In the genomic region with DNA sequence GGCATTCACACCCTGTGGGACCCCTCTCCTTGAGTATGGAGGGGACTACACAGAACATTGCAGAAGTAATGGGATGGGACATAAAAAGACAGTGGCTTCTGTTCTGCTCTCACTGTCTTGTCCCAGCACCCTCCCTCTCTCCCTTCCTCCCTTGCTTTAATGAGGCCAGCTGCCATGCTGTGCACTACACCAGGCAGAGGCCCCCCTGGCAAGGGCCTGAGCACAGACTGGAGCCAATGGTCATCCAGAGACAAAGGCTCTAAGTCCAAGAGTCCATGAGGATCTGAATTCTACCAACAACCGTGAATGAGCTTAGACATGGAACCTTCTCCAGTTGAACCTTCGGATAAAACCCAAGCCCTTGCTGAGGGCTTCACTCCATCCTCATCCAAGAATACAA, we compare ENCODE assay signal across 23 cellular contexts.
"Had no signal": no experiment of that assay in that cellular context is flagged by ENCODE, and none has a peak within 500 bp of the region (broad histone marks: within the 10 kb centered on the region; RNA-seq: fewer than 3 reads in every experiment).

No MANE protein-coding gene starts in this region.

- H3K4me3 ChIP-seq: Peyer's patch, SJSA1 had no signal

- ATAC-seq: activated CD4-positive, CD25-positive, alpha-beta regulatory T cell treated with anti-CD3 and anti-CD28 coated beads, Interleukin-2, amount 50 U/mL, for 24 hours; activated CD8-positive, alpha-beta T cell treated with anti-CD3 and anti-CD28 coated beads for 36 hours; activated naive CD4-positive, alpha-beta T cell treated with anti-CD3 and anti-CD28 coated beads, Interleukin-2, amount 50 U/mL, for 72 hours; activated naive CD8-positive, alpha-beta T cell treated with anti-CD3 and anti-CD28 coated beads, Interleukin-2, amount 50 U/mL, for 24 hours; SK-N-SH treated with all-trans-retinoic acid at 6 μM for 48 hours had no signal

- H3K4me1 ChIP-seq: Peyer's patch had no signal

- H3K36me3 ChIP-seq: brain microvascular endothelial cell, Peyer's patch, SJSA1 had no signal

- H3K9me3 ChIP-seq: SJSA1 had no signal

- H3K27ac ChIP-seq: brain microvascular endothelial cell, KMS-11, Peyer's patch, RWPE1, SJSA1 had no signal

- H3K4me2 ChIP-seq: KMS-11 had no signal

- H3K27me3 ChIP-seq: brain microvascular endothelial cell, Peyer's patch, SJSA1 had no signal

- H3K9ac ChIP-seq: KMS-11 had no signal

- DNase-seq: activated CD4-positive, alpha-beta T cell treated with anti-CD3 and anti-CD28 coated beads for 4 hours; activated CD8-positive, alpha-beta memory T cell treated with anti-CD3 and anti-CD28 coated beads, Interleukin-2, amount 50 U/mL, for 4 hours; activated CD8-positive, alpha-beta T cell treated with anti-CD3 and anti-CD28 coated beads for 36 hours; activated naive CD4-positive, alpha-beta T cell treated with Interleukin-2 at 50 U/mL for 16 hours; activated naive CD8-positive, alpha-beta T cell treated with anti-CD3 and anti-CD28 coated beads, Interleukin-2, amount 50 U/mL, for 24 hours; amniotic stem cell; brain microvascular endothelial cell; caudate nucleus; NCI-H1092; NCI-H1417 treated with DMSO at 0.1 percent for 48 hours; NCI-H1694 treated with DMSO at 0.1 percent for 48 hours; NCI-H345; NCI-H510A treated with DMSO at 0.1 percent for 48 hours; NCI-H69; SHP77; SW 1271 had no signal
